Comparison of ENCODE assay signal across 1 cellular context in the genomic region with DNA sequence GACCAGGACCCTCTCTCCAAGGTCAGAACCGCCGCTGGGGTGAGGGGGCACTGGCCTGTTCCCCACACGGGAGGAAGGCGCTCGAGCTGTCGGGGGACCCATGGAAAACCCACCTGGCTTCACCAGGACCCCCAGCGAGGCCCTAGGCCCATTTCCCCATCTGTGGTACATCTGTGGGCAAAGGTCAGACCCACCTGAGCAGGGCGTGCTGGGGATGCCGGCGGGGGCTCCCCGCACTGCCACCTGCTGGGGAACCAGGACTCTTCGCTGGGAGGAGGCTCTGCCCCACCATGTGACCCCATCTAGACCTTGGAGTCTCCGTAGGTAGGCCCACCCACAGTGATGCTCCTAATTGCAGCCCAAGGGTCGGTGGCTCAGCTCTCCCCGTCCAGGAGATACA.
TF ChIP-seq lines count a peak whose summit lies in the region.

No MANE protein-coding gene starts in this region.

TF ChIP-seq in GM23338, 12 proteins besides CTCF, POLR2A, EP300 and RAD21 (continued from another document):
- TF ChIP-seq EZH2 (IDR thresholded peaks at IDR 0.05; ENCODE audit: low read depth, unreplicated experiment) (no peak), CREB1 (CRISPR knock-in tag; IDR thresholded peaks at IDR 0.05; ENCODE audit: low read depth) (no peak), EZH2phosphoT487 (IDR thresholded peaks at IDR 0.05; ENCODE audit: unreplicated experiment) (no peak), ZNF114 (CRISPR knock-in tag; IDR thresholded peaks at IDR 0.05) (no peak), NANOG (IDR thresholded peaks at IDR 0.05; ENCODE audit: borderline replicate concordance) (no peak), JUNB (IDR thresholded peaks at IDR 0.05; ENCODE audit: unreplicated experiment) (no peak), POLR2AphosphoS5 (IDR thresholded peaks at IDR 0.05; ENCODE audit: low read depth) (no peak)
- TF ChIP-seq, protein P1, sequence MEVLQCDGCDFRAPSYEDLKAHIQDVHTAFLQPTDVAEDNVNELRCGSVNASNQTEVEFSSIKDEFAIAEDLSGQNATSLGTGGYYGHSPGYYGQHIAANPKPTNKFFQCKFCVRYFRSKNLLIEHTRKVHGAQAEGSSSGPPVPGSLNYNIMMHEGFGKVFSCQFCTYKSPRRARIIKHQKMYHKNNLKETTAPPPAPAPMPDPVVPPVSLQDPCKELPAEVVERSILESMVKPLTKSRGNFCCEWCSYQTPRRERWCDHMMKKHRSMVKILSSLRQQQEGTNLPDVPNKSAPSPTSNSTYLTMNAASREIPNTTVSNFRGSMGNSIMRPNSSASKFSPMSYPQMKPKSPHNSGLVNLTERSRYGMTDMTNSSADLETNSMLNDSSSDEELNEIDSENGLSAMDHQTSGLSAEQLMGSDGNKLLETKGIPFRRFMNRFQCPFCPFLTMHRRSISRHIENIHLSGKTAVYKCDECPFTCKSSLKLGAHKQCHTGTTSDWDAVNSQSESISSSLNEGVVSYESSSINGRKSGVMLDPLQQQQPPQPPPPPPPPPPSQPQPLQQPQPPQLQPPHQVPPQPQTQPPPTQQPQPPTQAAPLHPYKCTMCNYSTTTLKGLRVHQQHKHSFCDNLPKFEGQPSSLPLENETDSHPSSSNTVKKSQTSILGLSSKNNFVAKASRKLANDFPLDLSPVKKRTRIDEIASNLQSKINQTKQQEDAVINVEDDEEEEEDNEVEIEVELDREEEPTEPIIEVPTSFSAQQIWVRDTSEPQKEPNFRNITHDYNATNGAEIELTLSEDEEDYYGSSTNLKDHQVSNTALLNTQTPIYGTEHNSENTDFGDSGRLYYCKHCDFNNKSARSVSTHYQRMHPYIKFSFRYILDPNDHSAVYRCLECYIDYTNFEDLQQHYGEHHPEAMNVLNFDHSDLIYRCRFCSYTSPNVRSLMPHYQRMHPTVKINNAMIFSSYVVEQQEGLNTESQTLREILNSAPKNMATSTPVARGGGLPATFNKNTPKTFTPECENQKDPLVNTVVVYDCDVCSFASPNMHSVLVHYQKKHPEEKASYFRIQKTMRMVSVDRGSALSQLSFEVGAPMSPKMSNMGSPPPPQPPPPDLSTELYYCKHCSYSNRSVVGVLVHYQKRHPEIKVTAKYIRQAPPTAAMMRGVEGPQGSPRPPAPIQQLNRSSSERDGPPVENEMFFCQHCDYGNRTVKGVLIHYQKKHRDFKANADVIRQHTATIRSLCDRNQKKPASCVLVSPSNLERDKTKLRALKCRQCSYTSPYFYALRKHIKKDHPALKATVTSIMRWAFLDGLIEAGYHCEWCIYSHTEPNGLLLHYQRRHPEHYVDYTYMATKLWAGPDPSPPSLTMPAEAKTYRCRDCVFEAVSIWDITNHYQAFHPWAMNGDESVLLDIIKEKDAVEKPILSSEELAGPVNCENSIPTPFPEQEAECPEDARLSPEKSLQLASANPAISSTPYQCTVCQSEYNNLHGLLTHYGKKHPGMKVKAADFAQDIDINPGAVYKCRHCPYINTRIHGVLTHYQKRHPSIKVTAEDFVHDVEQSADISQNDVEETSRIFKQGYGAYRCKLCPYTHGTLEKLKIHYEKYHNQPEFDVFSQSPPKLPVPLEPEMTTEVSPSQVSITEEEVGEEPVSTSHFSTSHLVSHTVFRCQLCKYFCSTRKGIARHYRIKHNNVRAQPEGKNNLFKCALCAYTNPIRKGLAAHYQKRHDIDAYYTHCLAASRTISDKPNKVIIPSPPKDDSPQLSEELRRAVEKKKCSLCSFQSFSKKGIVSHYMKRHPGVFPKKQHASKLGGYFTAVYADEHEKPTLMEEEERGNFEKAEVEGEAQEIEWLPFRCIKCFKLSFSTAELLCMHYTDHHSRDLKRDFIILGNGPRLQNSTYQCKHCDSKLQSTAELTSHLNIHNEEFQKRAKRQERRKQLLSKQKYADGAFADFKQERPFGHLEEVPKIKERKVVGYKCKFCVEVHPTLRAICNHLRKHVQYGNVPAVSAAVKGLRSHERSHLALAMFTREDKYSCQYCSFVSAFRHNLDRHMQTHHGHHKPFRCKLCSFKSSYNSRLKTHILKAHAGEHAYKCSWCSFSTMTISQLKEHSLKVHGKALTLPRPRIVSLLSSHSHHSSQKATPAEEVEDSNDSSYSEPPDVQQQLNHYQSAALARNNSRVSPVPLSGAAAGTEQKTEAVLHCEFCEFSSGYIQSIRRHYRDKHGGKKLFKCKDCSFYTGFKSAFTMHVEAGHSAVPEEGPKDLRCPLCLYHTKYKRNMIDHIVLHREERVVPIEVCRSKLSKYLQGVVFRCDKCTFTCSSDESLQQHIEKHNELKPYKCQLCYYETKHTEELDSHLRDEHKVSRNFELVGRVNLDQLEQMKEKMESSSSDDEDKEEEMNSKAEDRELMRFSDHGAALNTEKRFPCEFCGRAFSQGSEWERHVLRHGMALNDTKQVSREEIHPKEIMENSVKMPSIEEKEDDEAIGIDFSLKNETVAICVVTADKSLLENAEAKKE (CRISPR knock-in tag; IDR thresholded peaks at IDR 0.05): no peak
- TF ChIP-seq, protein P2, sequence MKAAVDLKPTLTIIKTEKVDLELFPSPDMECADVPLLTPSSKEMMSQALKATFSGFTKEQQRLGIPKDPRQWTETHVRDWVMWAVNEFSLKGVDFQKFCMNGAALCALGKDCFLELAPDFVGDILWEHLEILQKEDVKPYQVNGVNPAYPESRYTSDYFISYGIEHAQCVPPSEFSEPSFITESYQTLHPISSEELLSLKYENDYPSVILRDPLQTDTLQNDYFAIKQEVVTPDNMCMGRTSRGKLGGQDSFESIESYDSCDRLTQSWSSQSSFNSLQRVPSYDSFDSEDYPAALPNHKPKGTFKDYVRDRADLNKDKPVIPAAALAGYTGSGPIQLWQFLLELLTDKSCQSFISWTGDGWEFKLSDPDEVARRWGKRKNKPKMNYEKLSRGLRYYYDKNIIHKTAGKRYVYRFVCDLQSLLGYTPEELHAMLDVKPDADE (IDR thresholded peaks at IDR 0.05): no peak
